In genomic region chr13:45933203-45934014, GRCh38 we compare ENCODE assay signal across 16 cellular contexts.
"Had no signal": no experiment of that assay in that cellular context is flagged by ENCODE, and none has a peak within 500 bp of the region (broad histone marks: within the 10 kb centered on the region; RNA-seq: fewer than 3 reads in every experiment).

No MANE protein-coding gene starts in this region.

- H3K9me3 ChIP-seq: body of pancreas, lower lobe of right lung, right atrium auricular region, thoracic aorta, upper lobe of left lung had no signal

- H3K36me3 ChIP-seq: lower lobe of right lung, right atrium auricular region, thoracic aorta, upper lobe of left lung had no signal

- H3K36me3 Mint-ChIP-seq: activated naive CD8-positive, alpha-beta T cell treated with anti-CD3 and anti-CD28 coated beads for 36 hours; natural killer cell treated with Interleukin-12 subunit alpha and Interleukin-12 subunit beta and Interleukin-15 and Interleukin-18, amount 100 ng/mL, for 72 hours; stimulated activated memory B cell treated with anti-CD40 and anti-IgM and Interleukin-4, amounts not matched to agents 10 μg/mL and 1 μg/mL and 100 μg/mL, for 72 hours had no signal

- DNase-seq: activated CD4-positive, alpha-beta T cell treated with anti-CD3 and anti-CD28 coated beads for 48 hours; activated CD4-positive, CD25-positive, alpha-beta regulatory T cell; activated CD8-positive, alpha-beta memory T cell treated with anti-CD3 and anti-CD28 coated beads, Interleukin-2, amount 50 U/mL, for 4 hours; activated CD8-positive, alpha-beta T cell treated with anti-CD3 and anti-CD28 coated beads, Interleukin-2, amount 10 ng/mL, durations not matched to agents 7 days and 5 days; activated naive CD4-positive, alpha-beta T cell; activated naive CD8-positive, alpha-beta T cell treated with anti-CD3 and anti-CD28 coated beads for 36 hours; foreskin fibroblast; islet precursor cell; lower lobe of right lung had no signal

- ATAC-seq: activated CD8-positive, alpha-beta T cell treated with anti-CD3 and anti-CD28 coated beads, Interleukin-2, amount 10 ng/mL, durations not matched to agents 7 days and 5 days; body of pancreas; natural killer cell treated with Interleukin-12 subunit alpha and Interleukin-12 subunit beta and Interleukin-15 and Interleukin-18, amount 100 ng/mL, for 72 hours; stimulated activated memory B cell treated with anti-CD40 and anti-IgM and Interleukin-4, amounts not matched to agents 10 μg/mL and 1 μg/mL and 100 μg/mL, for 72 hours had no signal

- H3K4me1 Mint-ChIP-seq: activated naive CD8-positive, alpha-beta T cell treated with anti-CD3 and anti-CD28 coated beads for 36 hours; stimulated activated memory B cell treated with anti-CD40 and anti-IgM and Interleukin-4, amounts not matched to agents 10 μg/mL and 1 μg/mL and 100 μg/mL, for 72 hours had no signal

- H3K4me3 Mint-ChIP-seq: activated CD8-positive, alpha-beta T cell treated with anti-CD3 and anti-CD28 coated beads, Interleukin-2, amount 10 ng/mL, durations not matched to agents 7 days and 5 days; activated naive CD8-positive, alpha-beta T cell treated with anti-CD3 and anti-CD28 coated beads for 36 hours; natural killer cell treated with Interleukin-12 subunit alpha and Interleukin-12 subunit beta and Interleukin-15 and Interleukin-18, amount 100 ng/mL, for 72 hours; stimulated activated memory B cell treated with anti-CD40 and anti-IgM and Interleukin-4, amounts not matched to agents 10 μg/mL and 1 μg/mL and 100 μg/mL, for 72 hours had no signal

- H3K27ac Mint-ChIP-seq: activated CD8-positive, alpha-beta T cell treated with anti-CD3 and anti-CD28 coated beads, Interleukin-2, amount 10 ng/mL, durations not matched to agents 7 days and 5 days; activated naive CD8-positive, alpha-beta T cell treated with anti-CD3 and anti-CD28 coated beads for 36 hours; natural killer cell treated with Interleukin-12 subunit alpha and Interleukin-12 subunit beta and Interleukin-15 and Interleukin-18, amount 100 ng/mL, for 72 hours; progenitor cell of endocrine pancreas; stimulated activated memory B cell treated with anti-CD40 and anti-IgM and Interleukin-4, amounts not matched to agents 10 μg/mL and 1 μg/mL and 100 μg/mL, for 72 hours had no signal

- H3K27ac ChIP-seq: lower lobe of right lung, right atrium auricular region, thoracic aorta had no signal

- H3K4me3 ChIP-seq: body of pancreas, lower lobe of right lung, right atrium auricular region, thoracic aorta, upper lobe of left lung had no signal

- H3K9me3 Mint-ChIP-seq: activated naive CD8-positive, alpha-beta T cell treated with anti-CD3 and anti-CD28 coated beads for 36 hours; natural killer cell treated with Interleukin-12 subunit alpha and Interleukin-12 subunit beta and Interleukin-15 and Interleukin-18, amount 100 ng/mL, for 72 hours had no signal

- H3K4me1 ChIP-seq: right atrium auricular region, upper lobe of left lung had no signal

- H3K27me3 ChIP-seq: body of pancreas, right atrium auricular region, upper lobe of left lung had no signal
